Comparison of ENCODE assay signal across 2 cellular contexts in genomic region chr14:93903342-93904184, GRCh38.
TF ChIP-seq lines count a peak whose summit lies in the region.

No MANE protein-coding gene starts in this region.

TF ChIP-seq in GM12878, 131 proteins besides CTCF, POLR2A, EP300 and RAD21:
- TF ChIP-seq BACH1 (IDR thresholded peaks at IDR 0.05; ENCODE audit: borderline replicate concordance) (no peak), RELA (IDR thresholded peaks at IDR 0.05; ENCODE audit: borderline replicate concordance, partially characterized antibody) (no peak), MTA3 (IDR thresholded peaks at IDR 0.05; ENCODE audit: borderline replicate concordance, low read length) (no peak), IRF4 (IDR thresholded peaks at IDR 0.05; ENCODE audit: low read depth, low read length) (no peak), MEF2A (IDR thresholded peaks at IDR 0.05; ENCODE audit: insufficient read depth, low read depth, low read length) (no peak), POLR2AphosphoS5 (IDR thresholded peaks at IDR 0.05; ENCODE audit: low read length) (no peak), ASH2L (IDR thresholded peaks at IDR 0.05; ENCODE audit: borderline replicate concordance, low read depth) (no peak), PML (IDR thresholded peaks at IDR 0.05; ENCODE audit: low read length) (no peak), HDAC6 (IDR thresholded peaks at IDR 0.05; ENCODE audit: unreplicated experiment) (no peak), IRF5 (IDR thresholded peaks at IDR 0.05; ENCODE audit: borderline replicate concordance) (no peak)
- TF ChIP-seq, protein P1, sequence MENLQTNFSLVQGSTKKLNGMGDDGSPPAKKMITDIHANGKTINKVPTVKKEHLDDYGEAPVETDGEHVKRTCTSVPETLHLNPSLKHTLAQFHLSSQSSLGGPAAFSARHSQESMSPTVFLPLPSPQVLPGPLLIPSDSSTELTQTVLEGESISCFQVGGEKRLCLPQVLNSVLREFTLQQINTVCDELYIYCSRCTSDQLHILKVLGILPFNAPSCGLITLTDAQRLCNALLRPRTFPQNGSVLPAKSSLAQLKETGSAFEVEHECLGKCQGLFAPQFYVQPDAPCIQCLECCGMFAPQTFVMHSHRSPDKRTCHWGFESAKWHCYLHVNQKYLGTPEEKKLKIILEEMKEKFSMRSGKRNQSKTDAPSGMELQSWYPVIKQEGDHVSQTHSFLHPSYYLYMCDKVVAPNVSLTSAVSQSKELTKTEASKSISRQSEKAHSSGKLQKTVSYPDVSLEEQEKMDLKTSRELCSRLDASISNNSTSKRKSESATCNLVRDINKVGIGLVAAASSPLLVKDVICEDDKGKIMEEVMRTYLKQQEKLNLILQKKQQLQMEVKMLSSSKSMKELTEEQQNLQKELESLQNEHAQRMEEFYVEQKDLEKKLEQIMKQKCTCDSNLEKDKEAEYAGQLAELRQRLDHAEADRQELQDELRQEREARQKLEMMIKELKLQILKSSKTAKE (IDR thresholded peaks at IDR 0.05; ENCODE audit: low read depth, poor library complexity, severe bottlenecking) = no peak
- TF ChIP-seq, protein P2, sequence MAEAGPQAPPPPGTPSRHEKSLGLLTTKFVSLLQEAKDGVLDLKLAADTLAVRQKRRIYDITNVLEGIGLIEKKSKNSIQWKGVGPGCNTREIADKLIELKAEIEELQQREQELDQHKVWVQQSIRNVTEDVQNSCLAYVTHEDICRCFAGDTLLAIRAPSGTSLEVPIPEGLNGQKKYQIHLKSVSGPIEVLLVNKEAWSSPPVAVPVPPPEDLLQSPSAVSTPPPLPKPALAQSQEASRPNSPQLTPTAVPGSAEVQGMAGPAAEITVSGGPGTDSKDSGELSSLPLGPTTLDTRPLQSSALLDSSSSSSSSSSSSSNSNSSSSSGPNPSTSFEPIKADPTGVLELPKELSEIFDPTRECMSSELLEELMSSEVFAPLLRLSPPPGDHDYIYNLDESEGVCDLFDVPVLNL (IDR thresholded peaks at IDR 0.05; ENCODE audit: low read depth, low read length) = no peak
- TF ChIP-seq, protein P3, sequence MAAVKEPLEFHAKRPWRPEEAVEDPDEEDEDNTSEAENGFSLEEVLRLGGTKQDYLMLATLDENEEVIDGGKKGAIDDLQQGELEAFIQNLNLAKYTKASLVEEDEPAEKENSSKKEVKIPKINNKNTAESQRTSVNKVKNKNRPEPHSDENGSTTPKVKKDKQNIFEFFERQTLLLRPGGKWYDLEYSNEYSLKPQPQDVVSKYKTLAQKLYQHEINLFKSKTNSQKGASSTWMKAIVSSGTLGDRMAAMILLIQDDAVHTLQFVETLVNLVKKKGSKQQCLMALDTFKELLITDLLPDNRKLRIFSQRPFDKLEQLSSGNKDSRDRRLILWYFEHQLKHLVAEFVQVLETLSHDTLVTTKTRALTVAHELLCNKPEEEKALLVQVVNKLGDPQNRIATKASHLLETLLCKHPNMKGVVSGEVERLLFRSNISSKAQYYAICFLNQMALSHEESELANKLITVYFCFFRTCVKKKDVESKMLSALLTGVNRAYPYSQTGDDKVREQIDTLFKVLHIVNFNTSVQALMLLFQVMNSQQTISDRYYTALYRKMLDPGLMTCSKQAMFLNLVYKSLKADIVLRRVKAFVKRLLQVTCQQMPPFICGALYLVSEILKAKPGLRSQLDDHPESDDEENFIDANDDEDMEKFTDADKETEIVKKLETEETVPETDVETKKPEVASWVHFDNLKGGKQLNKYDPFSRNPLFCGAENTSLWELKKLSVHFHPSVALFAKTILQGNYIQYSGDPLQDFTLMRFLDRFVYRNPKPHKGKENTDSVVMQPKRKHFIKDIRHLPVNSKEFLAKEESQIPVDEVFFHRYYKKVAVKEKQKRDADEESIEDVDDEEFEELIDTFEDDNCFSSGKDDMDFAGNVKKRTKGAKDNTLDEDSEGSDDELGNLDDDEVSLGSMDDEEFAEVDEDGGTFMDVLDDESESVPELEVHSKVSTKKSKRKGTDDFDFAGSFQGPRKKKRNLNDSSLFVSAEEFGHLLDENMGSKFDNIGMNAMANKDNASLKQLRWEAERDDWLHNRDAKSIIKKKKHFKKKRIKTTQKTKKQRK (IDR thresholded peaks at IDR 0.05; ENCODE audit: low read depth, low read length) = no peak
- TF ChIP-seq, protein P4, sequence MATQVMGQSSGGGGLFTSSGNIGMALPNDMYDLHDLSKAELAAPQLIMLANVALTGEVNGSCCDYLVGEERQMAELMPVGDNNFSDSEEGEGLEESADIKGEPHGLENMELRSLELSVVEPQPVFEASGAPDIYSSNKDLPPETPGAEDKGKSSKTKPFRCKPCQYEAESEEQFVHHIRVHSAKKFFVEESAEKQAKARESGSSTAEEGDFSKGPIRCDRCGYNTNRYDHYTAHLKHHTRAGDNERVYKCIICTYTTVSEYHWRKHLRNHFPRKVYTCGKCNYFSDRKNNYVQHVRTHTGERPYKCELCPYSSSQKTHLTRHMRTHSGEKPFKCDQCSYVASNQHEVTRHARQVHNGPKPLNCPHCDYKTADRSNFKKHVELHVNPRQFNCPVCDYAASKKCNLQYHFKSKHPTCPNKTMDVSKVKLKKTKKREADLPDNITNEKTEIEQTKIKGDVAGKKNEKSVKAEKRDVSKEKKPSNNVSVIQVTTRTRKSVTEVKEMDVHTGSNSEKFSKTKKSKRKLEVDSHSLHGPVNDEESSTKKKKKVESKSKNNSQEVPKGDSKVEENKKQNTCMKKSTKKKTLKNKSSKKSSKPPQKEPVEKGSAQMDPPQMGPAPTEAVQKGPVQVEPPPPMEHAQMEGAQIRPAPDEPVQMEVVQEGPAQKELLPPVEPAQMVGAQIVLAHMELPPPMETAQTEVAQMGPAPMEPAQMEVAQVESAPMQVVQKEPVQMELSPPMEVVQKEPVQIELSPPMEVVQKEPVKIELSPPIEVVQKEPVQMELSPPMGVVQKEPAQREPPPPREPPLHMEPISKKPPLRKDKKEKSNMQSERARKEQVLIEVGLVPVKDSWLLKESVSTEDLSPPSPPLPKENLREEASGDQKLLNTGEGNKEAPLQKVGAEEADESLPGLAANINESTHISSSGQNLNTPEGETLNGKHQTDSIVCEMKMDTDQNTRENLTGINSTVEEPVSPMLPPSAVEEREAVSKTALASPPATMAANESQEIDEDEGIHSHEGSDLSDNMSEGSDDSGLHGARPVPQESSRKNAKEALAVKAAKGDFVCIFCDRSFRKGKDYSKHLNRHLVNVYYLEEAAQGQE (IDR thresholded peaks at IDR 0.05; ENCODE audit: low read depth, low read length) = no peak

TF ChIP-seq in HepG2, 621 proteins besides CTCF, POLR2A, EP300 and RAD21 (continues in another document):
- TF ChIP-seq ARHGAP35 (CRISPR knock-in tag; IDR thresholded peaks at IDR 0.05; ENCODE audit: borderline replicate concordance) (no peak), MED1 (CRISPR knock-in tag; IDR thresholded peaks at IDR 0.05) (0 out of 2 replicates have a peak, but pooled peaks have one; percentile 32), ZNF710 (CRISPR knock-in tag; IDR thresholded peaks at IDR 0.05; ENCODE audit: borderline replicate concordance) (0 out of 2 replicates have a peak, but pooled peaks have one; percentile 66), DDIT3 (CRISPR knock-in tag; IDR thresholded peaks at IDR 0.05) (no peak), MAZ (IDR thresholded peaks at IDR 0.05; ENCODE audit: borderline replicate concordance, low read depth, low read length) (no peak), MAZ (CRISPR knock-in tag; IDR thresholded peaks at IDR 0.05; ENCODE audit: low read depth) (peak; percentile 67), ATF5 (CRISPR knock-in tag; IDR thresholded peaks at IDR 0.05; ENCODE audit: low read depth) (no peak), BRCA1 (CRISPR knock-in tag; IDR thresholded peaks at IDR 0.05) (no peak), ZBTB7A (CRISPR knock-in tag; IDR thresholded peaks at IDR 0.05) (peak; percentile 44; the same call in 1 of the 2 replicates), ZNF605 (CRISPR knock-in tag; IDR thresholded peaks at IDR 0.05) (0 out of 2 replicates have a peak, but pooled peaks have one; percentile 1), ETV6 (CRISPR knock-in tag; conservative IDR thresholded peaks at IDR 0.05) (peak; percentile 39; the same call in 1 of the 2 replicates), ZNF776 (CRISPR knock-in tag; IDR thresholded peaks at IDR 0.05) (0 out of 2 replicates have a peak, but pooled peaks have one; percentile 40), ZNF263 (CRISPR knock-in tag; IDR thresholded peaks at IDR 0.05) (peak; percentile 67), MAFK (conservative IDR thresholded peaks at IDR 0.05 in 1 of 2, IDR thresholded peaks at IDR 0.05 in 1 of 2; ENCODE audit: low read length in 2 of 2) (no peak), MAFF (IDR thresholded peaks at IDR 0.05; ENCODE audit: low read depth, low read length) (no peak), STAG1 (CRISPR knock-in tag; IDR thresholded peaks at IDR 0.05) (peak; percentile 76), YEATS4 (CRISPR knock-in tag; IDR thresholded peaks at IDR 0.05; ENCODE audit: borderline replicate concordance) (0 out of 2 replicates have a peak, but pooled peaks have one; percentile 3), ZNF296 (CRISPR knock-in tag; conservative IDR thresholded peaks at IDR 0.05) (peak; percentile 80; the same call in 1 of the 2 replicates), SMAD3 (CRISPR knock-in tag; IDR thresholded peaks at IDR 0.05) (0 out of 2 replicates have a peak, but pooled peaks have one; percentile 27), GLI4 (CRISPR knock-in tag; IDR thresholded peaks at IDR 0.05; ENCODE audit: borderline replicate concordance) (no peak), ZNF629 (CRISPR knock-in tag; conservative IDR thresholded peaks at IDR 0.05) (0 out of 2 replicates have a peak, but pooled peaks have one; percentile 17), PHB2 (IDR thresholded peaks at IDR 0.05; ENCODE audit: partially characterized antibody) (no peak), RXRB (CRISPR knock-in tag; IDR thresholded peaks at IDR 0.05; ENCODE audit: borderline replicate concordance) (peak; percentile 18; the same call in 1 of the 2 replicates), SMC3 (IDR thresholded peaks at IDR 0.05; ENCODE audit: low read length) (peak; percentile 48), NAIF1 (CRISPR knock-in tag; IDR thresholded peaks at IDR 0.05; ENCODE audit: borderline replicate concordance) (no peak), KLF12 (CRISPR knock-in tag; IDR thresholded peaks at IDR 0.05; ENCODE audit: borderline replicate concordance) (peak; percentile 42; the same call in 1 of the 2 replicates)
- TF ChIP-seq, protein P5, sequence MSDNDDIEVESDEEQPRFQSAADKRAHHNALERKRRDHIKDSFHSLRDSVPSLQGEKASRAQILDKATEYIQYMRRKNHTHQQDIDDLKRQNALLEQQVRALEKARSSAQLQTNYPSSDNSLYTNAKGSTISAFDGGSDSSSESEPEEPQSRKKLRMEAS (IDR thresholded peaks at IDR 0.05) = peak; percentile 25; the same call in 1 of the 2 replicates
- TF ChIP-seq, protein P6, sequence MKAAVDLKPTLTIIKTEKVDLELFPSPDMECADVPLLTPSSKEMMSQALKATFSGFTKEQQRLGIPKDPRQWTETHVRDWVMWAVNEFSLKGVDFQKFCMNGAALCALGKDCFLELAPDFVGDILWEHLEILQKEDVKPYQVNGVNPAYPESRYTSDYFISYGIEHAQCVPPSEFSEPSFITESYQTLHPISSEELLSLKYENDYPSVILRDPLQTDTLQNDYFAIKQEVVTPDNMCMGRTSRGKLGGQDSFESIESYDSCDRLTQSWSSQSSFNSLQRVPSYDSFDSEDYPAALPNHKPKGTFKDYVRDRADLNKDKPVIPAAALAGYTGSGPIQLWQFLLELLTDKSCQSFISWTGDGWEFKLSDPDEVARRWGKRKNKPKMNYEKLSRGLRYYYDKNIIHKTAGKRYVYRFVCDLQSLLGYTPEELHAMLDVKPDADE (CRISPR knock-in tag; IDR thresholded peaks at IDR 0.05) = no peak
- TF ChIP-seq, protein P7, sequence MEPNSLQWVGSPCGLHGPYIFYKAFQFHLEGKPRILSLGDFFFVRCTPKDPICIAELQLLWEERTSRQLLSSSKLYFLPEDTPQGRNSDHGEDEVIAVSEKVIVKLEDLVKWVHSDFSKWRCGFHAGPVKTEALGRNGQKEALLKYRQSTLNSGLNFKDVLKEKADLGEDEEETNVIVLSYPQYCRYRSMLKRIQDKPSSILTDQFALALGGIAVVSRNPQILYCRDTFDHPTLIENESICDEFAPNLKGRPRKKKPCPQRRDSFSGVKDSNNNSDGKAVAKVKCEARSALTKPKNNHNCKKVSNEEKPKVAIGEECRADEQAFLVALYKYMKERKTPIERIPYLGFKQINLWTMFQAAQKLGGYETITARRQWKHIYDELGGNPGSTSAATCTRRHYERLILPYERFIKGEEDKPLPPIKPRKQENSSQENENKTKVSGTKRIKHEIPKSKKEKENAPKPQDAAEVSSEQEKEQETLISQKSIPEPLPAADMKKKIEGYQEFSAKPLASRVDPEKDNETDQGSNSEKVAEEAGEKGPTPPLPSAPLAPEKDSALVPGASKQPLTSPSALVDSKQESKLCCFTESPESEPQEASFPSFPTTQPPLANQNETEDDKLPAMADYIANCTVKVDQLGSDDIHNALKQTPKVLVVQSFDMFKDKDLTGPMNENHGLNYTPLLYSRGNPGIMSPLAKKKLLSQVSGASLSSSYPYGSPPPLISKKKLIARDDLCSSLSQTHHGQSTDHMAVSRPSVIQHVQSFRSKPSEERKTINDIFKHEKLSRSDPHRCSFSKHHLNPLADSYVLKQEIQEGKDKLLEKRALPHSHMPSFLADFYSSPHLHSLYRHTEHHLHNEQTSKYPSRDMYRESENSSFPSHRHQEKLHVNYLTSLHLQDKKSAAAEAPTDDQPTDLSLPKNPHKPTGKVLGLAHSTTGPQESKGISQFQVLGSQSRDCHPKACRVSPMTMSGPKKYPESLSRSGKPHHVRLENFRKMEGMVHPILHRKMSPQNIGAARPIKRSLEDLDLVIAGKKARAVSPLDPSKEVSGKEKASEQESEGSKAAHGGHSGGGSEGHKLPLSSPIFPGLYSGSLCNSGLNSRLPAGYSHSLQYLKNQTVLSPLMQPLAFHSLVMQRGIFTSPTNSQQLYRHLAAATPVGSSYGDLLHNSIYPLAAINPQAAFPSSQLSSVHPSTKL (CRISPR knock-in tag; IDR thresholded peaks at IDR 0.05) = peak; percentile 42; the same call in 1 of the 2 replicates
